1 cellular context compared by ENCODE assay signal in genomic region chr7:48144291-48144768, GRCh38.
A peak's percentile ranks its signal among the peaks of the same experiment; 100 is the strongest.
TF ChIP-seq lines count a peak whose summit lies in the region.

No MANE protein-coding gene starts in this region.

TF ChIP-seq in HepG2, 621 proteins besides CTCF, POLR2A, EP300 and RAD21 (continued from another document and continues in another):
- TF ChIP-seq ZBTB40 (IDR thresholded peaks at IDR 0.05) (no peak), ZBTB40 (CRISPR knock-in tag; IDR thresholded peaks at IDR 0.05) (peak; percentile 87), NR2F2 (IDR thresholded peaks at IDR 0.05; ENCODE audit: borderline replicate concordance, low read depth) (peak; percentile 89), ZNF660 (CRISPR knock-in tag; IDR thresholded peaks at IDR 0.05; ENCODE audit: borderline replicate concordance, low read depth) (no peak), ZNF263 (CRISPR knock-in tag; IDR thresholded peaks at IDR 0.05) (peak; percentile 48), RBM22 (optimal IDR thresholded peaks at IDR 0.05; ENCODE audit: low read length) (no peak), FLYWCH1 (CRISPR knock-in tag; IDR thresholded peaks at IDR 0.05) (no peak), ZNF569 (CRISPR knock-in tag; IDR thresholded peaks at IDR 0.05; ENCODE audit: borderline replicate concordance) (no peak), ZNF691 (CRISPR knock-in tag; IDR thresholded peaks at IDR 0.05; ENCODE audit: borderline replicate concordance, low read depth) (peak; percentile 95), BORCS8-MEF2B (CRISPR knock-in tag; IDR thresholded peaks at IDR 0.05) (no peak), NR0B2 (CRISPR knock-in tag; IDR thresholded peaks at IDR 0.05) (0 out of 2 replicates have a peak, but pooled peaks have one; percentile 37), ADNP (CRISPR knock-in tag; IDR thresholded peaks at IDR 0.05) (no peak), THAP7 (CRISPR knock-in tag; IDR thresholded peaks at IDR 0.05) (no peak), ZNF766 (CRISPR knock-in tag; IDR thresholded peaks at IDR 0.05; ENCODE audit: borderline replicate concordance) (0 out of 2 replicates have a peak, but pooled peaks have one; percentile 53), ATF3 (CRISPR knock-in tag; IDR thresholded peaks at IDR 0.05) (no peak), ZNF224 (CRISPR knock-in tag; IDR thresholded peaks at IDR 0.05) (no peak), NCOA2 (CRISPR knock-in tag; IDR thresholded peaks at IDR 0.05) (peak; percentile 91), XBP1 (CRISPR knock-in tag; IDR thresholded peaks at IDR 0.05) (no peak), RFXANK (CRISPR knock-in tag; IDR thresholded peaks at IDR 0.05) (no peak), ZNF687 (CRISPR knock-in tag; IDR thresholded peaks at IDR 0.05) (no peak), NFIC (IDR thresholded peaks at IDR 0.05; ENCODE audit: low read length) (peak; percentile 93), ZUFSP (CRISPR knock-in tag; IDR thresholded peaks at IDR 0.05; ENCODE audit: borderline replicate concordance) (no peak), RFX5 (IDR thresholded peaks at IDR 0.05; ENCODE audit: low read depth, low read length) (no peak), HNRNPH1 (optimal IDR thresholded peaks at IDR 0.05; ENCODE audit: low read depth, low read length) (no peak), TRIM24 (CRISPR knock-in tag; IDR thresholded peaks at IDR 0.05) (0 out of 2 replicates have a peak, but pooled peaks have one; percentile 29), ZNF34 (CRISPR knock-in tag; IDR thresholded peaks at IDR 0.05; ENCODE audit: borderline replicate concordance) (no peak), ZBTB38 (CRISPR knock-in tag; IDR thresholded peaks at IDR 0.05) (no peak), YY1 (IDR thresholded peaks at IDR 0.05; ENCODE audit: insufficient read depth, insufficient replicate concordance, low read depth, low read length) (no peak), CBFB (CRISPR knock-in tag; IDR thresholded peaks at IDR 0.05) (0 out of 2 replicates have a peak, but pooled peaks have one; percentile 51)
- TF ChIP-seq, protein P1, sequence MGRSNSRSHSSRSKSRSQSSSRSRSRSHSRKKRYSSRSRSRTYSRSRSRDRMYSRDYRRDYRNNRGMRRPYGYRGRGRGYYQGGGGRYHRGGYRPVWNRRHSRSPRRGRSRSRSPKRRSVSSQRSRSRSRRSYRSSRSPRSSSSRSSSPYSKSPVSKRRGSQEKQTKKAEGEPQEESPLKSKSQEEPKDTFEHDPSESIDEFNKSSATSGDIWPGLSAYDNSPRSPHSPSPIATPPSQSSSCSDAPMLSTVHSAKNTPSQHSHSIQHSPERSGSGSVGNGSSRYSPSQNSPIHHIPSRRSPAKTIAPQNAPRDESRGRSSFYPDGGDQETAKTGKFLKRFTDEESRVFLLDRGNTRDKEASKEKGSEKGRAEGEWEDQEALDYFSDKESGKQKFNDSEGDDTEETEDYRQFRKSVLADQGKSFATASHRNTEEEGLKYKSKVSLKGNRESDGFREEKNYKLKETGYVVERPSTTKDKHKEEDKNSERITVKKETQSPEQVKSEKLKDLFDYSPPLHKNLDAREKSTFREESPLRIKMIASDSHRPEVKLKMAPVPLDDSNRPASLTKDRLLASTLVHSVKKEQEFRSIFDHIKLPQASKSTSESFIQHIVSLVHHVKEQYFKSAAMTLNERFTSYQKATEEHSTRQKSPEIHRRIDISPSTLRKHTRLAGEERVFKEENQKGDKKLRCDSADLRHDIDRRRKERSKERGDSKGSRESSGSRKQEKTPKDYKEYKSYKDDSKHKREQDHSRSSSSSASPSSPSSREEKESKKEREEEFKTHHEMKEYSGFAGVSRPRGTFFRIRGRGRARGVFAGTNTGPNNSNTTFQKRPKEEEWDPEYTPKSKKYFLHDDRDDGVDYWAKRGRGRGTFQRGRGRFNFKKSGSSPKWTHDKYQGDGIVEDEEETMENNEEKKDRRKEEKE (IDR thresholded peaks at IDR 0.05) = no peak
- TF ChIP-seq, protein P2, sequence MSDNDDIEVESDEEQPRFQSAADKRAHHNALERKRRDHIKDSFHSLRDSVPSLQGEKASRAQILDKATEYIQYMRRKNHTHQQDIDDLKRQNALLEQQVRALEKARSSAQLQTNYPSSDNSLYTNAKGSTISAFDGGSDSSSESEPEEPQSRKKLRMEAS (IDR thresholded peaks at IDR 0.05) = peak; percentile 39
- TF ChIP-seq, protein P3, sequence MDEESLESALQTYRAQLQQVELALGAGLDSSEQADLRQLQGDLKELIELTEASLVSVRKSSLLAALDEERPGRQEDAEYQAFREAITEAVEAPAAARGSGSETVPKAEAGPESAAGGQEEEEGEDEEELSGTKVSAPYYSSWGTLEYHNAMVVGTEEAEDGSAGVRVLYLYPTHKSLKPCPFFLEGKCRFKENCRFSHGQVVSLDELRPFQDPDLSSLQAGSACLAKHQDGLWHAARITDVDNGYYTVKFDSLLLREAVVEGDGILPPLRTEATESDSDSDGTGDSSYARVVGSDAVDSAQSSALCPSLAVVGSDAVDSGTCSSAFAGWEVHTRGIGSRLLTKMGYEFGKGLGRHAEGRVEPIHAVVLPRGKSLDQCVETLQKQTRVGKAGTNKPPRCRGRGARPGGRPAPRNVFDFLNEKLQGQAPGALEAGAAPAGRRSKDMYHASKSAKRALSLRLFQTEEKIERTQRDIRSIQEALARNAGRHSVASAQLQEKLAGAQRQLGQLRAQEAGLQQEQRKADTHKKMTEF (CRISPR knock-in tag; IDR thresholded peaks at IDR 0.05) = peak; percentile 84
- TF ChIP-seq, protein P4, sequence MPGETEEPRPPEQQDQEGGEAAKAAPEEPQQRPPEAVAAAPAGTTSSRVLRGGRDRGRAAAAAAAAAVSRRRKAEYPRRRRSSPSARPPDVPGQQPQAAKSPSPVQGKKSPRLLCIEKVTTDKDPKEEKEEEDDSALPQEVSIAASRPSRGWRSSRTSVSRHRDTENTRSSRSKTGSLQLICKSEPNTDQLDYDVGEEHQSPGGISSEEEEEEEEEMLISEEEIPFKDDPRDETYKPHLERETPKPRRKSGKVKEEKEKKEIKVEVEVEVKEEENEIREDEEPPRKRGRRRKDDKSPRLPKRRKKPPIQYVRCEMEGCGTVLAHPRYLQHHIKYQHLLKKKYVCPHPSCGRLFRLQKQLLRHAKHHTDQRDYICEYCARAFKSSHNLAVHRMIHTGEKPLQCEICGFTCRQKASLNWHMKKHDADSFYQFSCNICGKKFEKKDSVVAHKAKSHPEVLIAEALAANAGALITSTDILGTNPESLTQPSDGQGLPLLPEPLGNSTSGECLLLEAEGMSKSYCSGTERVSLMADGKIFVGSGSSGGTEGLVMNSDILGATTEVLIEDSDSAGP (CRISPR knock-in tag; IDR thresholded peaks at IDR 0.05; ENCODE audit: borderline replicate concordance) = no peak
